Comparison of ENCODE assay signal across 8 cellular contexts in the genomic region with DNA sequence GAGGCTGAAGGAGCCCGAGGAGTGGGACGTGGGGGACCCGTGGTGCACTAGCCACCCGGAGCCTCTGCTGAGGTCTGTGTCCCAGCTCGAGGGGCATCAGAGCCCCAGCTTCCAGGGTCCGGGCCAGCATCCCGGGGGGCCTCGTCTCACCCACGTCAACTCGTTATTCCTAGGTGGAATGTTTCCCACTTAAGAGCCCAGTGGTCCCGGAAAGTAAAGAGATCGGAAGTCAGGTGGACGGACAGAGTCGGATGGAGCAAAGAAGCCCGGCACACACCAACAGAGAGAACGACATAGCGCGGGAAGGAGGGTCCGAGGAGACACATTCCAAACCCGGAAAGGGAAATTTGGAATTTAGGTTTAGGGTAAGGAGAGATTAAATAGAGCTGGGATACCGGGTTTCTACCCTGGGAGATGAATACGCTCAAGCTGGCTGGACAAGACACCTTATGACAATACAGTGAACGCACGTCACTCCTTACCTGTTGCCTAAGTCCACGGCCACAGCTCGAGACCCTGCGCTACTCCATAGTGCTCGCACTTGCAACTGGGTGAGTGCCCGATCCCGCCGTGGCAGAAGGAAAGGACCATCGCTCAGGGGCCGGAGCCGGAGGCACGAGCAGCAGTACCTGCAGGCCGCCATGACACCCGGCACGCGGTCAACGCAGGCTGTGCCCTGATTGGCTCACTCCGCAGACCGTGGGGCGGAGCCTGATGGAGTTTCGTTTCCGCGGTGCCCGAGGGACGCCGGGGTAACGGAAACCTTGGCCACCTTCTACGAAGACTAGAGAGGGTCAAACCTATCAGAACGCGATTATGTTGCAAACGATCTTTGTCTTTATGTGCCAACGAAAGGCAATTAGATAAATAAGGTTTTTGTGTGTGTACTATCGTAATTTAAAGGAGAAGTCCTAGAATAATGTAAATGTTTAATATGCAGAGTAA. TPM values are rescaled to one million over a fixed set of nuclear protein-coding genes. Genes with fewer than 3 reads are reported as not detected.
A peak's percentile ranks its signal among the peaks of the same experiment; 100 is the strongest.
DNase-seq lines count a peak whose midpoint lies in the region; ATAC-seq, FAIRE-seq and TF ChIP-seq lines count a peak whose summit lies in the region.

A gene (minus strand): TSS at position 664 of the 945 bp plus-strand sequence. CDS start 21 bp downstream, at position 643.

- peak within 1 kb of the TSS; percentile 96 for H3K27ac Mint-ChIP-seq in endodermal cell

- H3K27me3 ChIP-seq in endodermal cell (ENCODE audit: control insufficient read depth, insufficient read depth, low read length, poor library complexity, severe bottlenecking), result no peaks in the 10 kb centered on the region

- peak within 1 kb of the TSS; percentile 93 for H3K4me3 ChIP-seq in endodermal cell (ENCODE audit: low read length)

- no peak for TF ChIP-seq CTCF in endodermal cell (conservative IDR thresholded peaks at IDR 0.05)

- H3K9me3 Mint-ChIP-seq in endodermal cell, result no peaks in the 10 kb centered on the region

- no peak within 1 kb of the TSS for H3K27ac ChIP-seq in endodermal cell (ENCODE audit: low read depth, low read length)

- no peaks in the 10 kb centered on the region for H3K4me1 ChIP-seq in endodermal cell (ENCODE audit: control insufficient read depth, insufficient read depth, low read length)

- H3K9me3 ChIP-seq in endodermal cell (ENCODE audit: control insufficient read depth, low read length), result no peaks in the 10 kb centered on the region

- peak within 1 kb of the TSS; percentile 95 for H3K4me3 Mint-ChIP-seq in endodermal cell

- H3K36me3 ChIP-seq in endodermal cell (ENCODE audit: control insufficient read depth, insufficient read depth, low read length), result peaks cover 19% of the 10 kb centered on the region

- ATAC-seq in GM21367 (IDR thresholded peaks at IDR 0.05; ENCODE audit: unreplicated experiment), result peak; percentile 100

- peaks cover 2% of the 10 kb centered on the region for H3K27me3 Mint-ChIP-seq in endodermal cell (ENCODE audit: insufficient read depth)

- 0% methylated on average over 27 to 56 of the region's 56 CpGs for WGBS in endodermal cell (ENCODE audit: insufficient coverage in 1 of 2, insufficient read length in 1 of 2), 2 experiments

- FAIRE-seq in HTR-8/SVneo (lab: Jason Lieb, UNC), result peak; percentile 99

- H3K9ac ChIP-seq in endodermal cell (ENCODE audit: extremely low read depth, low read length, poor library complexity, severe bottlenecking), result peak within 1 kb of the TSS; percentile 62

- DNase-seq in COLO829 (ENCODE audit: low spot score), result peak; percentile 94
- peak; percentile 99 for DNase-seq in HTR-8/SVneo (ENCODE audit: insufficient read length, low spot score)
- peak; percentile 94 for DNase-seq in NOMO-1 treated with dmso at 0.1 percent for 144 hours (lab: John Stamatoyannopoulos, UW; ENCODE audit: unreplicated experiment)
- DNase-seq in activated CD8-positive, alpha-beta memory T cell treated with anti-CD3 and anti-CD28 coated beads for 48 hours (ENCODE audit: low read depth in 2 of 3, low spot score in 2 of 3), result peak; percentile 76 to 86 (median 79)
- DNase-seq in endodermal cell, result peak; percentile 98
- peak; percentile 97 for DNase-seq in mesenteric fat pad (ENCODE audit: low spot score)
- DNase-seq in stimulated activated CD8-positive, alpha-beta memory T cell treated with anti-CD3 and anti-CD28 coated beads, Interleukin-15, amount 100 ng/mL, for 24 hours (ENCODE audit: low read depth), result peak; percentile 76

- peaks cover 4% of the 10 kb centered on the region for H3K4me1 Mint-ChIP-seq in endodermal cell

- H3K36me3 Mint-ChIP-seq in endodermal cell (ENCODE audit: low read depth), result peaks cover 22% of the 10 kb centered on the region

RNA-seq across cellular contexts. Expression of the gene that starts here (rescaled TPM):
- 10 to 100 TPM; 42.1 TPM for total RNA-seq in endodermal cell
- 23.5 TPM for polyA plus RNA-seq in endodermal cell (2013, experiment 1 of 2)
- polyA plus RNA-seq in endodermal cell (2013, experiment 2 of 2), result 23.8 TPM
- 22.8 TPM for total RNA-seq in mesenteric fat pad
